13 cellular contexts compared by ENCODE assay signal in the genomic region with DNA sequence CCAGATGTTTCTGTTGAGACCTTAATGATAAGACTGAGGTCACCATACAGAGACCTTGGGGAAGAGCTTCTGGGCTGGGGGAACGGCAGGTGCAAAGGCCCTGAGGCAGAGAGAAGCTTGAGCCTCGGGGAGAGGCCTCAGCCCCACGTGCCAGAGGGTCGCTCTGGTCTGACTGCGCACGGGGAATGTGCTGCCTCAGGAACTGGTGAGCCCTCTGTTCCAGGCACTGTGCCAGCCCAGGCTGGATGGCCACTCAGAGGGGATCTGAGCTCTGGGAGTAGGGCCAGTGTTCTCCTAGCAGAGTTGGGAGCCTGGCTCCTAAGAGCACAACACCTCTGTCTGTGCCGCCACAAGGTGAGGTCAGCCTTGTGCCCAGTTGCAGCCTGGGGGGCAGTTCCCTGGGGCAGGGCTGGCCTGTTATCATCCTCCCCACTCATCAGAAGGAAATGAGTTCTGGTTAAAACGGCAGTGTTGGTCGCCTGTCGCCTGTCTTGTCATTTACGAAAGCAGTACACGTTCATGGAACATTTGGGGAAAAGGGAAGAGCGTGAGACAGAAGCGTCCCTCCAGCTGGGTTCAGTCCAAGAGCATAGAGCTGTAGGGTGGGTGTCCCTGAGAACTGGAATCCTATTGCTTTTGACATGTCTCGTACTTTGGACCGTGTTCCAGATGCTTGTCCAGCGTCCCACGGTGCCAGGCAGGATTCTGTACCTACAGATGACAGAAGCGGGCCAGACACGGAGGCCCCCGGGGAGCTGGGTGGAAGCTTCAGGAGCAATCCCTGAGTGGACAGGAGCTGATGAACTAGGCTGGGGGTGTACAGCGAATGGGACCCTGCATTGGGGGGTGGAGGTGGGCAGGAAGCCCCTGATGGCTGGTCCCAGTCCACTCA. TPM values are rescaled to one million over a fixed set of nuclear protein-coding genes. Genes with fewer than 3 reads are reported as not detected.
DNase-seq lines count a peak whose midpoint lies in the region; ATAC-seq and TF ChIP-seq lines count a peak whose summit lies in the region.
"Had no signal": no experiment of that assay in that cellular context is flagged by ENCODE, and none has a peak within 500 bp of the region (broad histone marks: within the 10 kb centered on the region; RNA-seq: fewer than 3 reads in every experiment).

No MANE protein-coding gene starts in this region.

- no peak for TF ChIP-seq POLR2A in stomach (IDR thresholded peaks at IDR 0.05)

- H3K27ac ChIP-seq in stomach, result peak overlapping the region in 4 of 5 donors; percentile 42 to 61 (median 48)

- TF ChIP-seq CTCF in stomach (IDR thresholded peaks at IDR 0.05), result no peak
- TF ChIP-seq CTCF in GM10248 (IDR thresholded peaks at IDR 0.05; ENCODE audit: control extremely low read depth, extremely low read depth, low read depth, missing control alignments), result no peak
- TF ChIP-seq CTCF in foreskin fibroblast (IDR thresholded peaks at IDR 0.05; ENCODE audit: low read depth, low read length), result no peak

- no peaks in the 10 kb centered on the region for H3K36me3 ChIP-seq in stomach

- no peaks in the 10 kb centered on the region for H3K9me3 ChIP-seq in stomach

- H3K27me3 Mint-ChIP-seq in IgD-negative memory B cell, result no peaks in the 10 kb centered on the region

- intact Hi-C loops in stomach (cut with DNase I; ENCODE audit: low total_unique reads), result no loop called here

- H3K4me1 ChIP-seq in stomach, result peaks cover 38 to 92% (median 77%) of the 10 kb centered on the region in 4 donors

- H3K27me3 ChIP-seq in stomach, result no peaks in the 10 kb centered on the region

- POLR2A ChIA-PET in GM10248 (lab: Yijun Ruan, JAX), result no interaction called here

- H3K4me1 Mint-ChIP-seq in IgD-negative memory B cell, result peaks cover 12 to 25% (median 16%) of the 10 kb centered on the region in 3 donors

- CTCF ChIA-PET in GM10248 (lab: Yijun Ruan, JAX), result interaction anchor here (1.4 kb wide), 1 partner anchor 15 kb away, joined by 4 read pairs; no protein-coding TSS in a partner anchor

- no peaks in the 10 kb centered on the region for H3K36me3 Mint-ChIP-seq in IgD-negative memory B cell

- H3K27ac Mint-ChIP-seq in IgD-negative memory B cell, result peak overlapping the region in 2 of 3 donors; percentile 20 to 60
- H3K27ac Mint-ChIP-seq: activated naive CD4-positive, alpha-beta T cell treated with anti-CD3 and anti-CD28 coated beads for 36 hours had no signal

- H3K4me3 Mint-ChIP-seq in IgD-negative memory B cell, result peak overlapping the region in 3 of 4 donors; percentile 55 to 87 (median 68)
- H3K4me3 Mint-ChIP-seq: activated naive CD4-positive, alpha-beta T cell treated with anti-CD3 and anti-CD28 coated beads for 36 hours had no signal

- WGBS in stomach, 5 donors, result 68 to 81% (median 78%) methylated on average over 19 to 22 of the region's 22 CpGs

- no peak for TF ChIP-seq EP300 in stomach (IDR thresholded peaks at IDR 0.05)

- peak; percentile 52 for DNase-seq in astrocyte of the hippocampus (ENCODE audit: low read depth, low spot score)
- peak; percentile 88 for DNase-seq in kidney tubule cell (ENCODE audit: low spot score)
- no peak for DNase-seq in stomach
- no peak for DNase-seq in GM10248 (ENCODE audit: extremely low spot score)
- no peak for DNase-seq in foreskin fibroblast
- no peak for DNase-seq in NCI-H1694 treated with DMSO at 0.1 percent for 48 hours (lab: John Stamatoyannopoulos, UW)
- DNase-seq: activated naive CD4-positive, alpha-beta T cell treated with anti-CD3 and anti-CD28 coated beads for 36 hours; foreskin melanocyte; Karpas-422 had no signal

- H3K4me3 ChIP-seq in stomach (no peak overlapping the region), foreskin fibroblast (ENCODE audit: low read depth in 1 of 2, low read length in 2 of 2) (no peak overlapping the region)

- no peaks in the 10 kb centered on the region for H3K9me3 Mint-ChIP-seq in IgD-negative memory B cell
- H3K9me3 Mint-ChIP-seq: activated naive CD4-positive, alpha-beta T cell treated with anti-CD3 and anti-CD28 coated beads for 36 hours had no signal

- no peak for ATAC-seq in HG03097 (IDR thresholded peaks at IDR 0.05; ENCODE audit: low FRiP score, unreplicated experiment)
- ATAC-seq: activated CD4-positive, CD25-positive, alpha-beta regulatory T cell treated with anti-CD3 and anti-CD28 coated beads, Interleukin-2, amount 50 U/mL, for 24 hours had no signal

RNA-seq across cellular contexts. Expression of gene TTYH3, which starts 4.3 kb away (rescaled TPM):
- polyA plus RNA-seq in IgD-negative memory B cell, result 2.0 TPM
- total RNA-seq in stomach, result 10 to 100 TPM; 16.2 to 79.1 (median 20.5) TPM
- polyA plus RNA-seq in stomach, result 10 to 100 TPM in 1 of 3 donors, 1 to 10 TPM in 2; 4.1 to 10.8 (median 4.3) TPM

RNA-seq across cellular contexts. Expression of gene AMZ1, which starts 51.9 kb away (rescaled TPM):
- polyA plus RNA-seq in IgD-negative memory B cell (1.9 TPM), stomach (not detected)
- 1 to 10 TPM in 1 of 5 donors, under 1 TPM in 2, not detected in 2; under 0.01 to 1.4 (median 0.45) TPM for total RNA-seq in stomach
- polyA plus RNA-seq: neural cell had no signal

Comparison
In these comparisons a context has a peak if more than half of its experiments do, and no peak if none do; other contexts are left out.
1. DNase-seq: peak in astrocyte of the hippocampus (single experiment) and kidney tubule cell (single experiment); none in stomach (single experiment), GM10248 (single experiment), foreskin fibroblast (0 of 2) and NCI-H1694 treated with DMSO at 0.1 percent for 48 hours (single experiment).